Comparison of ENCODE assay signal across 8 cellular contexts in the genomic region with DNA sequence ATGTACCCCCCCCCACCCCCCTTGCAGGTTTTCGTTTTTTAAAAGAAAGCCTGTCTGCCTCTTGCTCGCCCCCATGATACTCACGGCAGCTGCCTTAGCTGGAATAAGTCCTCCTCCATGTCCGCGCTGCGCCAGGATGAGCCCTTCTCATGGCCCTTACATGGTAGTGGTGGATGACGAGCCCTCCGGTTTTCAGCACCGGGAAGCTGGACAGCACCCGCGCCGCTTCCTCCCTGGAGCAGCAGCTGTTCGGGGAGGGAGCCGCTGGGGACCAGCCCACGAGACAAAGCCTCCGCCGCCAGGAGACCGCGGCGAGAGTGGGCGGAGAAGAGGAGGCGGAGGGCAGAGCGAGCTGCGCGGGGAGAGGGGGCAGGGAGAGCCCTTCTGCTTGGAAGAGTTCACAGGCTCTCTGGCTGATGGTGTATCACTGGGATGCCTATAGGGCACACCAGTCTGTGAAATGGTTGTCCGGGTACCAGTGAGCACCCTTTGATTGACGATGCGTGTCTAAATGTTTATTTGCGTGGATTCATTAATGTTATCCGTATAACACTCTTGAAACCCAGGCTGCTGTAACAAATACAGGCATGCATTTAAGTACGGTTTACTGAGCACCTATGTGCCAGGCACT. TPM values are rescaled to one million over a fixed set of nuclear protein-coding genes. Genes with fewer than 3 reads are reported as not detected.
DNase-seq lines count a peak whose midpoint lies in the region; ATAC-seq, FAIRE-seq and TF ChIP-seq lines count a peak whose summit lies in the region.

A gene with protein sequence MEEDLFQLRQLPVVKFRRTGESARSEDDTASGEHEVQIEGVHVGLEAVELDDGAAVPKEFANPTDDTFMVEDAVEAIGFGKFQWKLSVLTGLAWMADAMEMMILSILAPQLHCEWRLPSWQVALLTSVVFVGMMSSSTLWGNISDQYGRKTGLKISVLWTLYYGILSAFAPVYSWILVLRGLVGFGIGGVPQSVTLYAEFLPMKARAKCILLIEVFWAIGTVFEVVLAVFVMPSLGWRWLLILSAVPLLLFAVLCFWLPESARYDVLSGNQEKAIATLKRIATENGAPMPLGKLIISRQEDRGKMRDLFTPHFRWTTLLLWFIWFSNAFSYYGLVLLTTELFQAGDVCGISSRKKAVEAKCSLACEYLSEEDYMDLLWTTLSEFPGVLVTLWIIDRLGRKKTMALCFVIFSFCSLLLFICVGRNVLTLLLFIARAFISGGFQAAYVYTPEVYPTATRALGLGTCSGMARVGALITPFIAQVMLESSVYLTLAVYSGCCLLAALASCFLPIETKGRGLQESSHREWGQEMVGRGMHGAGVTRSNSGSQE (minus strand): TSS at position 319 of the 631 bp plus-strand sequence. CDS start 200 bp downstream, at position 119.

- no peaks in the 10 kb centered on the region for H3K79me2 ChIP-seq in neural progenitor cell (ENCODE audit: low read depth)

- H2AFZ ChIP-seq in neural progenitor cell (replicated peaks), result no peak within 1 kb of the TSS

- H3K27me3 Mint-ChIP-seq in activated T-helper 17 cell treated with anti-CD3 and anti-CD28 coated beads, Interleukin-2, amount 50 U/mL, for 72 hours, result peaks cover 27% of the 10 kb centered on the region
- H3K27me3 Mint-ChIP-seq in neural progenitor cell (ENCODE audit: insufficient read depth, low read depth), result peaks cover 7% of the 10 kb centered on the region

- no peak within 1 kb of the TSS for H3K27ac ChIP-seq in HUES64 (ENCODE audit: low read depth, low read length)
- H3K27ac ChIP-seq in neural progenitor cell, result no peak within 1 kb of the TSS
- no peak within 1 kb of the TSS for H3K27ac ChIP-seq in transverse colon

- no peaks in the 10 kb centered on the region for H3K9me3 ChIP-seq in HUES64 (ENCODE audit: insufficient read depth, low read depth, low read length)
- H3K9me3 ChIP-seq in neural progenitor cell (ENCODE audit: low read depth), result no peaks in the 10 kb centered on the region
- no peaks in the 10 kb centered on the region for H3K9me3 ChIP-seq in transverse colon

- WGBS in HUES64, result 8% methylated on average over 31 of the region's 31 CpGs
- 7% methylated on average over 31 of the region's 31 CpGs; no CpG with 5 or more reads in 1 of the 2 donors for WGBS in transverse colon (ENCODE audit: low coverage in 1 of 2), 2 donors

- H3F3A ChIP-seq in neural progenitor cell (ENCODE audit: low read depth), result no peaks in the 10 kb centered on the region

- no peaks in the 10 kb centered on the region for H3K9me3 Mint-ChIP-seq in activated T-helper 17 cell treated with anti-CD3 and anti-CD28 coated beads, Interleukin-2, amount 50 U/mL, for 72 hours
- no peaks in the 10 kb centered on the region for H3K9me3 Mint-ChIP-seq in neural progenitor cell

- H3K4me1 Mint-ChIP-seq in activated T-helper 17 cell treated with anti-CD3 and anti-CD28 coated beads, Interleukin-2, amount 50 U/mL, for 72 hours, result no peaks in the 10 kb centered on the region
- peaks cover 9% of the 10 kb centered on the region for H3K4me1 Mint-ChIP-seq in neural progenitor cell

- no peak for TF ChIP-seq EP300 in transverse colon (IDR thresholded peaks at IDR 0.05; ENCODE audit: low read depth)

- no peaks in the 10 kb centered on the region for H3K4me1 ChIP-seq in HUES64 (ENCODE audit: insufficient read depth, low read length)
- H3K4me1 ChIP-seq in neural progenitor cell, result no peaks in the 10 kb centered on the region
- H3K4me1 ChIP-seq in transverse colon, result peaks cover 0 to 6% (median 2%) of the 10 kb centered on the region in 4 donors

- peaks cover 4% of the 10 kb centered on the region for H4K20me1 ChIP-seq in neural progenitor cell (ENCODE audit: low read depth)

- in situ Hi-C loops in transverse colon (cut with MboI; ENCODE audit: low pct_ligation_motif_present in 1 of 4, low pct_unique_long_range_greater_than_20kb in 1 of 4, low sequenced_read_pairs in 3 of 4), result no loop called here

- no peaks in the 10 kb centered on the region for H3K36me3 ChIP-seq in HUES64 (ENCODE audit: insufficient read depth, low read length)
- H3K36me3 ChIP-seq in neural progenitor cell, result no peaks in the 10 kb centered on the region
- H3K36me3 ChIP-seq in transverse colon, result no peaks in the 10 kb centered on the region

- no peaks in the 10 kb centered on the region for H3K36me3 Mint-ChIP-seq in activated T-helper 17 cell treated with anti-CD3 and anti-CD28 coated beads, Interleukin-2, amount 50 U/mL, for 72 hours (ENCODE audit: low read depth)
- no peaks in the 10 kb centered on the region for H3K36me3 Mint-ChIP-seq in neural progenitor cell

- H3K27me3 ChIP-seq in HUES64 (ENCODE audit: insufficient read depth, low read length), result peaks cover 6% of the 10 kb centered on the region; the same call in 1 of the 2 replicates
- peaks cover 17% of the 10 kb centered on the region for H3K27me3 ChIP-seq in neural progenitor cell
- peaks cover 5% of the 10 kb centered on the region for H3K27me3 ChIP-seq in transverse colon

- H3K4me3 ChIP-seq in HUES64 (ENCODE audit: low read length) (peak within 1 kb of the TSS; percentile 46), neural progenitor cell (peak within 1 kb of the TSS; percentile 8), transverse colon (no peak within 1 kb of the TSS)

- H3K4me2 ChIP-seq in neural progenitor cell, result peak within 1 kb of the TSS; percentile 60

- no peak within 1 kb of the TSS for H3K9ac ChIP-seq in HUES64 (ENCODE audit: low read depth, low read length)
- no peak within 1 kb of the TSS for H3K9ac ChIP-seq in neural progenitor cell

- DNase-seq in CD1c-positive myeloid dendritic cell (ENCODE audit: extremely low spot score) (peak; percentile 80), NOMO-1 treated with DMSO at 0.1 percent for 48 hours (lab: John Stamatoyannopoulos, UW; ENCODE audit: unreplicated experiment) (peak; percentile 19), frontal cortex (ENCODE audit: low spot score in 2 of 2) (peak; percentile 53 to 74), neural progenitor cell (ENCODE audit: low spot score) (peak; percentile 97), transverse colon (peak; percentile 70)

- no peak within 1 kb of the TSS for H3K27ac Mint-ChIP-seq in activated T-helper 17 cell treated with anti-CD3 and anti-CD28 coated beads, Interleukin-2, amount 50 U/mL, for 72 hours
- H3K27ac Mint-ChIP-seq in neural progenitor cell, result no peak within 1 kb of the TSS

- TF ChIP-seq CTCF in neural progenitor cell (IDR thresholded peaks at IDR 0.05), result no peak
- no peak for TF ChIP-seq CTCF in transverse colon (IDR thresholded peaks at IDR 0.05)

- no peak for FAIRE-seq in frontal cortex (lab: Jason Lieb, UNC)

- H3K4me3 Mint-ChIP-seq in activated T-helper 17 cell treated with anti-CD3 and anti-CD28 coated beads, Interleukin-2, amount 50 U/mL, for 72 hours, result no peak within 1 kb of the TSS
- peak within 1 kb of the TSS; percentile 50 for H3K4me3 Mint-ChIP-seq in neural progenitor cell

- TF ChIP-seq POLR2A in transverse colon (IDR thresholded peaks at IDR 0.05), result no peak

- intact Hi-C loops in transverse colon (cut with DNase I; ENCODE audit: low total_unique reads), result no loop called here

- peak; percentile 16 for ATAC-seq in activated T-helper 17 cell treated with anti-CD3 and anti-CD28 coated beads, Interleukin-2, amount 50 U/mL, for 72 hours (replicated peaks)
- ATAC-seq in GM18867 (IDR thresholded peaks at IDR 0.05; ENCODE audit: unreplicated experiment), result no peak

RNA-seq across cellular contexts. Expression of the gene that starts here (rescaled TPM):
- 0.05 TPM for polyA plus RNA-seq in HUES64 (2013, experiment 1 of 2)
- polyA plus RNA-seq in HUES64 (2013, experiment 2 of 2), result 0.06 TPM
- total RNA-seq in activated T-helper 17 cell treated with anti-CD3 and anti-CD28 coated beads, Interleukin-2, amount 50 U/mL, for 72 hours, result not detected
- total RNA-seq in frontal cortex, result 40.8 TPM
- total RNA-seq in neural progenitor cell (ENCODE audit: low replicate concordance), result 0.12 TPM in 1 of 2 replicates, not detected in the other
- total RNA-seq in transverse colon, result under 1 TPM in 2 of 4 donors, not detected in 2; 0.16 to 0.55 TPM

Comparison
In these comparisons a context has a peak if more than half of its experiments do, and no peak if none do; other contexts are left out.
1. RNA of the gene that starts here (total RNA-seq): 40.8 TPM in frontal cortex (single experiment); 0.16 to 0.55 TPM in transverse colon, 0.12 TPM in neural progenitor cell and not detected in activated T-helper 17 cell treated with anti-CD3 and anti-CD28 coated beads, Interleukin-2, amount 50 U/mL, for 72 hours; every median in the first group is over 10 times any median in the second.
2. Peak in ATAC-seq in activated T-helper 17 cell treated with anti-CD3 and anti-CD28 coated beads, Interleukin-2, amount 50 U/mL, for 72 hours; RNA of the gene not detected or under 1 TPM.
3. Peak in DNase-seq, H3K4me3 ChIP-seq and H3K4me2 ChIP-seq in neural progenitor cell; RNA of the gene not detected or under 1 TPM.
4. Peak in DNase-seq in transverse colon; RNA of the gene not detected or under 1 TPM.
5. DNase-seq: peak in every context shown above with its lines; median percentile 97 in neural progenitor cell; 80 in CD1c-positive myeloid dendritic cell; 70 in transverse colon; 64 in frontal cortex; 19 in NOMO-1 treated with DMSO at 0.1 percent for 48 hours.